In genomic region chr12:124855275-124855957, GRCh38 we compare ENCODE assay signal across 22 cellular contexts. TPM values are rescaled to one million over a fixed set of nuclear protein-coding genes. Genes with fewer than 3 reads are reported as not detected.
A peak's percentile ranks its signal among the peaks of the same experiment; 100 is the strongest.
DNase-seq lines count a peak whose midpoint lies in the region; ATAC-seq and TF ChIP-seq lines count a peak whose summit lies in the region.
"Had no signal": no experiment of that assay in that cellular context is flagged by ENCODE, and none has a peak within 500 bp of the region (broad histone marks: within the 10 kb centered on the region; RNA-seq: fewer than 3 reads in every experiment).

No MANE protein-coding gene starts in this region.

- CTCF ChIA-PET in A673 (lab: Charles Lee), result no interaction called here

- no peak for TF ChIP-seq RAD21 in liver (IDR thresholded peaks at IDR 0.05)

- intact Hi-C loops in A673 (cut with micrococcal nuclease; ENCODE audit: unreplicated experiment), result no loop called here

- H3K9ac ChIP-seq in liver (ENCODE audit: low read depth in 1 of 2, low read length in 2 of 2), result peak overlapping the region in 1 of 2 donors; percentile 82
- H3K9ac ChIP-seq in skeletal muscle tissue (ENCODE audit: low read depth in 1 of 3, low read length in 3 of 3), result peak overlapping the region in 2 of 3 donors; percentile 19 to 79
- H3K9ac ChIP-seq: parathyroid adenoma had no signal

- peak overlapping the region; percentile 42 for H3K27ac ChIP-seq in A673 (ENCODE audit: low read depth, low read length, poor library complexity, severe bottlenecking)
- peak overlapping the region; percentile 27 for H3K27ac ChIP-seq in angular gyrus (ENCODE audit: low read depth, low read length)
- peak overlapping the region; percentile 82 to 96 for H3K27ac ChIP-seq in liver (ENCODE audit: low read depth in 1 of 2, low read length in 2 of 2)
- H3K27ac ChIP-seq in skeletal muscle tissue (ENCODE audit: low read depth, low read length), result peak overlapping the region; percentile 67
- no peak overlapping the region for H3K27ac ChIP-seq in coronary artery
- H3K27ac ChIP-seq: colonic mucosa, parathyroid adenoma had no signal

- H3K27me3 ChIP-seq in A673 (replicated peaks; ENCODE audit: insufficient read depth, low read depth, low read length, poor library complexity) (no peaks in the 10 kb centered on the region), liver (ENCODE audit: control insufficient read depth in 4 of 4, insufficient read depth in 4 of 4, low read length in 3 of 4) (no peaks in the 10 kb centered on the region), skeletal muscle tissue (ENCODE audit: control insufficient read depth in 3 of 3, insufficient read depth in 3 of 3, low read length in 3 of 3) (no peaks in the 10 kb centered on the region)
- H3K27me3 ChIP-seq: colonic mucosa had no signal

- POLR2A ChIA-PET in A673 (lab: Charles Lee; ENCODE audit: low non-redundant PET), result no interaction called here

- DNase-seq in A673 (ENCODE audit: low spot score) (no peak), coronary artery (ENCODE audit: low spot score) (no peak), NCI-H2196 (lab: John Stamatoyannopoulos, UW; ENCODE audit: unreplicated experiment) (no peak)
- no peak for DNase-seq in activated CD4-positive, alpha-beta T cell treated with anti-CD3 and anti-CD28 coated beads for 4 hours
- DNase-seq: activated CD4-positive, alpha-beta T cell treated with anti-CD3 and anti-CD28 coated beads for 48 hours; CD4-positive, alpha-beta T cell; colonic mucosa; DMS153; GDM1; immature natural killer cell; KBM-7; naive B cell; NCI-H187; NCI-H226; NCI-H774; OCI-M1; SHP77 treated with DMSO at 0.1 percent for 48 hours had no signal

- H3K9me3 ChIP-seq in A673 (ENCODE audit: low read depth, low read length, poor library complexity, severe bottlenecking) (no peaks in the 10 kb centered on the region), liver (ENCODE audit: control insufficient read depth in 4 of 4, low read length in 3 of 4) (no peaks in the 10 kb centered on the region), skeletal muscle tissue (ENCODE audit: control insufficient read depth in 3 of 3, low read length in 3 of 3) (no peaks in the 10 kb centered on the region)
- H3K9me3 ChIP-seq: colonic mucosa had no signal

- no peaks in the 10 kb centered on the region for H3K4me1 ChIP-seq in A673 (ENCODE audit: insufficient read depth, low read length, poor library complexity, severe bottlenecking)
- peaks cover 33 to 70% (median 64%) of the 10 kb centered on the region in 4 donors for H3K4me1 ChIP-seq in liver (ENCODE audit: control insufficient read depth in 4 of 4, insufficient read depth in 4 of 4, low read length in 3 of 4)
- H3K4me1 ChIP-seq in skeletal muscle tissue (ENCODE audit: control insufficient read depth in 3 of 3, insufficient read depth in 3 of 3, low read length in 3 of 3), result peaks cover 28 to 50% (median 34%) of the 10 kb centered on the region in 3 donors
- H3K4me1 ChIP-seq: colonic mucosa, parathyroid adenoma had no signal

- no TSS peak for BruUV-seq in A673 (replicated peaks; lab: Mats Ljungman, UMichigan)

- no peak for ATAC-seq in HG03135 (IDR thresholded peaks at IDR 0.05; ENCODE audit: unreplicated experiment)

- WGBS in liver, result 54% methylated on average over 15 of the region's 15 CpGs

- TF ChIP-seq CTCF in A673 (conservative IDR thresholded peaks at IDR 0.05; ENCODE audit: low read depth, low read length) (no peak), liver (IDR thresholded peaks at IDR 0.05; ENCODE audit: low read depth, low read length, missing input control) (no peak), coronary artery (IDR thresholded peaks at IDR 0.05) (no peak)

- H3K36me3 ChIP-seq in A673 (ENCODE audit: insufficient read depth, low read length, poor library complexity, severe bottlenecking) (peaks cover 10% of the 10 kb centered on the region), liver (ENCODE audit: control insufficient read depth in 4 of 4, insufficient read depth in 3 of 4, low read depth in 1 of 4, low read length in 3 of 4) (peaks cover 0 to 8% (median 3%) of the 10 kb centered on the region in 4 donors), skeletal muscle tissue (ENCODE audit: control insufficient read depth in 3 of 3, insufficient read depth in 3 of 3, low read length in 3 of 3) (peaks cover 0 to 6% (median 0%) of the 10 kb centered on the region in 3 donors)
- H3K36me3 ChIP-seq: colonic mucosa had no signal

- H3K4me3 ChIP-seq in A673 (ENCODE audit: low read depth, low read length, poor library complexity, severe bottlenecking), result no peak overlapping the region
- H3K4me3 ChIP-seq in liver (ENCODE audit: low read depth in 1 of 3, low read length in 3 of 3), result peak overlapping the region in 1 of 3 donors; percentile 15
- peak overlapping the region in 2 of 3 donors; percentile 57 to 64 for H3K4me3 ChIP-seq in skeletal muscle tissue (ENCODE audit: low read length in 3 of 3)
- no peak overlapping the region for H3K4me3 ChIP-seq in coronary artery
- H3K4me3 ChIP-seq: colonic mucosa had no signal

TF ChIP-seq in liver, 16 proteins besides CTCF, POLR2A, EP300 and RAD21:
- TF ChIP-seq RXRA (IDR thresholded peaks at IDR 0.05) (peak; percentile 20 to 33), GABPA (IDR thresholded peaks at IDR 0.05 in 1 of 2, conservative IDR thresholded peaks at IDR 0.05 in 1 of 2) (no peak), JUND (IDR thresholded peaks at IDR 0.05) (no peak), YY1 (IDR thresholded peaks at IDR 0.05) (peak; percentile 3), HNF4A (conservative IDR thresholded peaks at IDR 0.05) (peak; percentile 16 to 23)
- TF ChIP-seq, protein P1, sequence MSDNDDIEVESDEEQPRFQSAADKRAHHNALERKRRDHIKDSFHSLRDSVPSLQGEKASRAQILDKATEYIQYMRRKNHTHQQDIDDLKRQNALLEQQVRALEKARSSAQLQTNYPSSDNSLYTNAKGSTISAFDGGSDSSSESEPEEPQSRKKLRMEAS (IDR thresholded peaks at IDR 0.05), result peak; percentile 12

RNA-seq across cellular contexts. Expression of gene SCARB1, which starts 8.2 kb away (rescaled TPM):
- total RNA-seq in A673 (2021), result 61.5 and 74.6 TPM in 2 replicates
- 100 to 1,000 TPM in 1 of 2 donors, 10 to 100 TPM in 1; 85.3 to 169 TPM for total RNA-seq in liver
- polyA plus RNA-seq in liver, result 100 to 1,000 TPM; 112 to 289 TPM
- total RNA-seq in skeletal muscle tissue, result 5.2 TPM

RNA-seq across cellular contexts. Expression of gene UBC, which starts 59.0 kb away (rescaled TPM):
- total RNA-seq in A673 (2021), result 965 and 1,053 TPM in 2 replicates
- 100 to 1,000 TPM; 503 to 624 TPM for total RNA-seq in liver
- polyA plus RNA-seq in liver, result 100 to 1,000 TPM; 385 to 434 TPM
- 1,198 TPM for total RNA-seq in skeletal muscle tissue

Comparison
In these comparisons a context has a peak if more than half of its experiments do, and no peak if none do; other contexts are left out.
1. H3K27ac ChIP-seq: peak in A673 (single experiment), angular gyrus (single experiment), liver (2 of 2) and skeletal muscle tissue (single experiment); none in coronary artery (0 of 2).
2. H3K4me3 ChIP-seq: peak in skeletal muscle tissue (2 of 3); none in A673 (single experiment) and coronary artery (single experiment).
3. RNA of gene SCARB1, which starts 8.2 kb away (total RNA-seq): 85.3 to 169 TPM in liver and 61.5 to 74.6 TPM in A673; 5.2 TPM in skeletal muscle tissue (single experiment); every median in the first group is over 10 times any median in the second.